ENCODE assay signal across 16 cellular contexts in the genomic region with DNA sequence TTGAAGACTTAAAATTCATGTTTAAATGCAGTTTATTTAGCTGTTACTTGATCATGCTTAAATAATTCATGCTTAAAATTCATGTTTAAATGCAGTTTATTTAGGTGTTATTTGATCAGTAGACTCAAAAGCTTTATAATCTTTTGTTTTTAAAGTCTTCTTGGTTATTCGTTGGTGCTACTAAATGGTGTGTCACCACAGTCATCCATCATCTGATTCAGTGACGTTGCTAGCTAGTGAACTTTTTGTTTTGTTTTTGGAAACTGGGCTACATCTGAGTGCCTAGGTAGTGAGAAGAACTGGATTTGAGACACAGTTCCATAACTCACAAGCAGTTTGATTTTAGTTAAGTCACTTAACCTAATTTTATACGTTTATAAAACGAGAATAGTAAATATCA. TPM values are rescaled to one million over a fixed set of nuclear protein-coding genes. Genes with fewer than 3 reads are reported as not detected.
DNase-seq lines count a peak whose midpoint lies in the region; ATAC-seq, FAIRE-seq and TF ChIP-seq lines count a peak whose summit lies in the region.
"Had no signal": no experiment of that assay in that cellular context is flagged by ENCODE, and none has a peak within 500 bp of the region (broad histone marks: within the 10 kb centered on the region; RNA-seq: fewer than 3 reads in every experiment).

No MANE protein-coding gene starts in this region.

- POLR2A ChIA-PET in IMR-90 (lab: Charles Lee; ENCODE audit: unreplicated experiment): no interaction called here
- POLR2A ChIA-PET in HepG2 (lab: Yijun Ruan, JAX): no interaction called here

- in situ Hi-C loops in ACHN (cut with HindIII; ENCODE audit: low pct_ligation_motif_present, low pct_unique_long_range_greater_than_20kb, low sequenced_read_pairs): no loop called here
- in situ Hi-C loops in IMR-90 (cut with MboI; ENCODE audit: low sequenced_read_pairs): no loop called here
- in situ Hi-C loops in HepG2 (cut with HindIII; ENCODE audit: extremely low pct_ligation_motif_present, low pct_unique_long_range_greater_than_20kb): no loop called here

- no peak overlapping the region for H3K4ac ChIP-seq in IMR-90 (ENCODE audit: low read depth, low read length)

- H3K79me2 ChIP-seq in HepG2 (ENCODE audit: insufficient read depth, low read length): peaks cover 100% of the 10 kb centered on the region

- CTCF ChIA-PET in IMR-90 (lab: Yijun Ruan, JAX): no interaction called here
- CTCF ChIA-PET in HepG2 (lab: Yijun Ruan, JAX; ENCODE audit: low intra/inter-chr PET ratio, low total read pairs): no interaction called here

- H2AK9ac ChIP-seq in IMR-90 (replicated peaks; ENCODE audit: low read depth, low read length, poor library complexity): no peak overlapping the region

- H3K36me3 ChIP-seq in IMR-90 (ENCODE audit: control insufficient read depth, insufficient read depth, low read length): peaks cover 2% of the 10 kb centered on the region; the same call in 1 of the 2 replicates
- H3K36me3 ChIP-seq in HepG2 (replicated peaks in 1 of 2; ENCODE audit: control insufficient read depth in 1 of 2, insufficient read depth in 2 of 2, low read length in 2 of 2): peaks cover 3 to 14% of the 10 kb centered on the region in 2 experiments; a peak in 3 of 5 replicates
- no peaks in the 10 kb centered on the region for H3K36me3 ChIP-seq in spleen

- H3K23ac ChIP-seq in IMR-90 (ENCODE audit: low read depth, low read length): no peak overlapping the region

- WGBS in IMR-90 (ENCODE audit: extremely low coverage in 2 of 2, insufficient read length in 1 of 2), 2 experiments: no CpG with 5 or more reads among the region's 4 CpGs
- 91% methylated on average over 4 of the region's 4 CpGs for WGBS in HepG2 (ENCODE audit: low lambda C conversion rate)
- WGBS in spleen, 5 donors: 49 to 57% (median 52%) methylated on average over 4 of the region's 4 CpGs

- H4K91ac ChIP-seq in IMR-90 (ENCODE audit: insufficient read depth, low read depth, low read length): no peak overlapping the region

- dilution Hi-C loops in IMR-90 (cut with HindIII; ENCODE audit: low sequenced_read_pairs, unreplicated experiment): no loop called here

- no peak overlapping the region for H3K18ac ChIP-seq in IMR-90 (ENCODE audit: low read depth, low read length)

- H2BK5ac ChIP-seq in IMR-90 (ENCODE audit: low read depth, low read length, poor library complexity, severe bottlenecking): no peak overlapping the region

- no peak overlapping the region for H4K5ac ChIP-seq in IMR-90 (ENCODE audit: low read depth, low read length)

- H3K4me3 Mint-ChIP-seq in chondrocyte (ENCODE audit: unreplicated experiment): no peak overlapping the region
- H3K4me3 Mint-ChIP-seq: GM23338 had no signal

- H3K14ac ChIP-seq in IMR-90 (replicated peaks; ENCODE audit: low read depth, low read length): no peak overlapping the region

- H2AFZ ChIP-seq in IMR-90 (replicated peaks; ENCODE audit: low read length, poor library complexity) (no peak overlapping the region), HepG2 (ENCODE audit: low read length) (no peak overlapping the region)
- H2AFZ ChIP-seq: GM23338 had no signal

- H3K9me3 ChIP-seq in IMR-90 (ENCODE audit: control insufficient read depth, insufficient read depth, low read length): no peaks in the 10 kb centered on the region
- no peaks in the 10 kb centered on the region for H3K9me3 ChIP-seq in HepG2 (ENCODE audit: low read length)
- H3K9me3 ChIP-seq in spleen: no peaks in the 10 kb centered on the region

- H3K27ac Mint-ChIP-seq in chondrocyte (ENCODE audit: unreplicated experiment): peak overlapping the region; percentile 77
- H3K27ac Mint-ChIP-seq: GM23338 had no signal

- no peak for TF ChIP-seq RAD21 in IMR-90 (IDR thresholded peaks at IDR 0.05; ENCODE audit: low read length)
- TF ChIP-seq RAD21 in HepG2 (CRISPR knock-in tag; IDR thresholded peaks at IDR 0.05): no peak

- H3K9me3 Mint-ChIP-seq in chondrocyte (ENCODE audit: low read depth): no peaks in the 10 kb centered on the region
- H3K9me3 Mint-ChIP-seq: GM23338 had no signal

- H4K8ac ChIP-seq in IMR-90 (ENCODE audit: low read depth in 2 of 2, low read length in 2 of 2): no peak overlapping the region

- TF ChIP-seq POLR2A in IMR-90 (IDR thresholded peaks at IDR 0.05; ENCODE audit: low read depth, low read length) (no peak), HepG2 (IDR thresholded peaks at IDR 0.05; ENCODE audit: insufficient read depth in 1 of 2, low read depth in 2 of 2, low read length in 2 of 2) (no peak), spleen (IDR thresholded peaks at IDR 0.05) (no peak)

- no peak overlapping the region for H3K9ac ChIP-seq in IMR-90 (ENCODE audit: low read depth, low read length)
- no peak overlapping the region for H3K9ac ChIP-seq in HepG2 (ENCODE audit: insufficient read depth, low read depth, low read length)

- no peak overlapping the region for H2AK5ac ChIP-seq in IMR-90 (ENCODE audit: low read depth, low read length)

- H2BK20ac ChIP-seq in IMR-90 (ENCODE audit: low read depth, low read length): no peak overlapping the region

- H3K4me3 ChIP-seq in IMR-90 (ENCODE audit: insufficient read depth, low read depth, low read length): no peak overlapping the region
- H3K4me3 ChIP-seq in HepG2 (replicated peaks in 1 of 3; ENCODE audit: insufficient read depth in 1 of 3, low read depth in 2 of 3, low read length in 3 of 3): no peak overlapping the region
- no peak overlapping the region for H3K4me3 ChIP-seq in spleen
- H3K4me3 ChIP-seq: GM23338 had no signal

- peaks cover 10 to 59% of the 10 kb centered on the region in 2 experiments for H3K79me1 ChIP-seq in IMR-90 (ENCODE audit: low read depth in 1 of 2, low read length in 2 of 2)

- H3K4me2 ChIP-seq in IMR-90 (ENCODE audit: low read depth, low read length): peak overlapping the region; percentile 3; the same call in 1 of the 2 replicates
- H3K4me2 ChIP-seq in HepG2 (ENCODE audit: low read depth, low read length): no peak overlapping the region
- H3K4me2 ChIP-seq: GM23338 had no signal

- H4K20me1 ChIP-seq in IMR-90 (ENCODE audit: insufficient read depth, low read length) (peaks cover 96% of the 10 kb centered on the region), HepG2 (ENCODE audit: insufficient read depth, low read length) (peaks cover 86% of the 10 kb centered on the region)

- H3K56ac ChIP-seq in IMR-90 (ENCODE audit: extremely low read depth, insufficient read depth, low read length): no peak overlapping the region

- TF ChIP-seq EP300 in HepG2 (IDR thresholded peaks at IDR 0.05; ENCODE audit: low read depth in 2 of 2, low read length in 2 of 2): no peak
- no peak for TF ChIP-seq EP300 in HepG2 (CRISPR knock-in tag; IDR thresholded peaks at IDR 0.05; ENCODE audit: borderline replicate concordance)

- no peak for FAIRE-seq in HepG2 (lab: Jason Lieb, UNC)

- BruUV-seq in IMR-90 (replicated peaks; lab: Mats Ljungman, UMichigan): no TSS peak
- BruUV-seq in HepG2 (replicated peaks; lab: Mats Ljungman, UMichigan): no TSS peak

- TF ChIP-seq CTCF in IMR-90 (conservative IDR thresholded peaks at IDR 0.05; ENCODE audit: low read depth, low read length): no peak
- no peak for TF ChIP-seq CTCF in chondrocyte (IDR thresholded peaks at IDR 0.05)
- TF ChIP-seq CTCF in HepG2 (CRISPR knock-in tag; IDR thresholded peaks at IDR 0.05): no peak
- no peak for TF ChIP-seq CTCF in spleen (IDR thresholded peaks at IDR 0.05 in 8 of 11, conservative IDR thresholded peaks at IDR 0.05 in 3 of 11)

- intact Hi-C loops in IMR-90 (cut with micrococcal nuclease) (no loop called here), HepG2 (cut with micrococcal nuclease; ENCODE audit: unreplicated experiment) (no loop called here), spleen (cut with DNase I; ENCODE audit: low total_unique reads) (no loop called here)

- H3K4me1 ChIP-seq in IMR-90 (ENCODE audit: control insufficient read depth, insufficient read depth, low read length) (peaks cover 1% of the 10 kb centered on the region; the same call in 1 of the 2 replicates), HepG2 (ENCODE audit: insufficient read depth, low read length) (peaks cover 14% of the 10 kb centered on the region), spleen (peaks cover 6 to 96% (median 63%) of the 10 kb centered on the region in 6 donors)

- H3K27ac ChIP-seq in IMR-90 (ENCODE audit: insufficient read depth, low read length) (no peak overlapping the region), HepG2 (ENCODE audit: extremely low read length, insufficient read depth, low read length) (no peak overlapping the region), spleen (no peak overlapping the region)

- H3K4me1 Mint-ChIP-seq in chondrocyte (ENCODE audit: low read depth): peaks cover 48% of the 10 kb centered on the region

- no peaks in the 10 kb centered on the region for H3K36me3 Mint-ChIP-seq in chondrocyte (ENCODE audit: low read depth)

- no peak overlapping the region for H2BK15ac ChIP-seq in IMR-90 (ENCODE audit: low read depth, low read length)

- H3K9me1 ChIP-seq in IMR-90 (ENCODE audit: insufficient read depth, low read length): peaks cover 8% of the 10 kb centered on the region; the same call in 1 of the 2 replicates

- peak; percentile 19 for DNase-seq in ACHN
- peak; percentile 73 for DNase-seq in IMR-90
- DNase-seq in chondrocyte (ENCODE audit: low spot score): no peak
- DNase-seq in HepG2 (ENCODE audit: low spot score): no peak
- no peak for DNase-seq in amniotic stem cell (lab: John Stamatoyannopoulos, UW)
- DNase-seq in activated effector memory CD4-positive, alpha-beta T cell treated with anti-CD3 and anti-CD28 coated beads, Interleukin-2, amount 50 U/mL, for 16 hours: no peak
- no peak for DNase-seq in spleen
- DNase-seq in T-helper 2 cell: no peak
- DNase-seq: activated naive CD4-positive, alpha-beta T cell; effector CD4-positive, alpha-beta T cell; GDM1; KBM-7; naive B cell; SHP77; stimulated activated naive CD4-positive, alpha-beta T cell had no signal

- ATAC-seq in IMR-90 (ENCODE audit: low read depth): peak; percentile 44; the same call in 1 of the 2 replicates
- ATAC-seq in HepG2: no peak
- ATAC-seq: GM23338 had no signal

- no peak overlapping the region for H2BK120ac ChIP-seq in IMR-90 (ENCODE audit: low read depth, low read length)

- no peaks in the 10 kb centered on the region for H3K27me3 Mint-ChIP-seq in chondrocyte (ENCODE audit: low read depth)
- H3K27me3 Mint-ChIP-seq: naive B cell had no signal

- H3K27me3 ChIP-seq in IMR-90 (ENCODE audit: control insufficient read depth, insufficient read depth, low read length) (no peaks in the 10 kb centered on the region), HepG2 (ENCODE audit: control insufficient read depth in 1 of 2, insufficient read depth in 2 of 2, low read length in 2 of 2) (no peaks in the 10 kb centered on the region), spleen (replicated peaks in 1 of 7) (no peaks in the 10 kb centered on the region)

RNA-seq across cellular contexts. Expression of a gene that starts 20.9 kb away (rescaled TPM):
- total RNA-seq in IMR-90 (2012; rRNA removed) (21.9 and 23.5 TPM in 2 replicates), chondrocyte (36.3 to 36.7 TPM (median 36.7 TPM) in 3 replicates), HepG2 (2016; rRNA removed; fragmentation: Illumina TruSeq; extraction: Trizol) (40.8 and 47.3 TPM in 2 replicates), spleen (10 to 100 TPM; 46.9 to 60.7 (median 55.3) TPM)
- polyA plus RNA-seq in IMR-90 (2012; rRNA removed) (13.6 and 16.1 TPM in 2 replicates), HepG2 (2011; rRNA removed) (15.3 and 15.9 TPM in 2 replicates), spleen (10 to 100 TPM; 10.5 to 13.1 (median 11.3) TPM)
- polyA plus RNA-seq in IMR-90 (2012; cell fraction: cytosol; rRNA removed): 4.1 and 6.9 TPM in 2 replicates
- polyA plus RNA-seq in IMR-90 (2012; cell fraction: nucleus; rRNA removed; ENCODE audit: low replicate concordance): 5.1 and 23.0 TPM in 2 replicates
- total RNA-seq in HepG2 (2016; cell fraction: cytosol; rRNA removed; fragmentation: Illumina TruSeq; extraction: Trizol; ENCODE audit: low read depth): 26.0 and 29.0 TPM in 2 replicates
- total RNA-seq in HepG2 (2016; cell fraction: insoluble cytoplasmic fraction; rRNA removed; fragmentation: Illumina TruSeq; extraction: Trizol): 40.5 and 41.2 TPM in 2 replicates
- 28.7 and 35.1 TPM in 2 replicates for total RNA-seq in HepG2 (2016; cell fraction: membrane; rRNA removed; fragmentation: Illumina TruSeq; extraction: Trizol)
- total RNA-seq in HepG2 (2016; cell fraction: nucleus; rRNA removed; fragmentation: Illumina TruSeq; extraction: Trizol): 50.1 and 57.5 TPM in 2 replicates
- polyA plus RNA-seq in HepG2 (2011; cell fraction: cytosol; rRNA removed): 8.6 and 12.5 TPM in 2 replicates
- polyA plus RNA-seq in HepG2 (2011; cell fraction: nucleus; rRNA removed): 18.2 and 21.0 TPM in 2 replicates
- polyA plus RNA-seq in HepG2 (2012): 18.5 and 22.9 TPM in 2 replicates
- polyA plus RNA-seq in HepG2 (2016; cell fraction: cytosol; fragmentation: Illumina TruSeq; extraction: Trizol; ENCODE audit: low read depth): 1.1 and 1.3 TPM in 2 replicates
- polyA plus RNA-seq in HepG2 (2016; cell fraction: insoluble cytoplasmic fraction; fragmentation: Illumina TruSeq; extraction: Trizol; ENCODE audit: low read depth): 29.6 and 35.5 TPM in 2 replicates
- 4.5 and 5.1 TPM in 2 replicates for polyA plus RNA-seq in HepG2 (2016; cell fraction: membrane; fragmentation: Illumina TruSeq; extraction: Trizol; ENCODE audit: low read depth)
- polyA plus RNA-seq in HepG2 (2016; cell fraction: nucleus; fragmentation: Illumina TruSeq; extraction: Trizol; ENCODE audit: insufficient read depth, low read depth): 46.1 and 46.5 TPM in 2 replicates
- polyA minus RNA-seq in HepG2 (2011; rRNA and poly(A)+ RNA removed; ENCODE audit: low replicate concordance): 13.0 and 26.4 TPM in 2 replicates
- 29.2 and 29.5 TPM in 2 replicates for polyA minus RNA-seq in HepG2 (2011; cell fraction: cytosol; rRNA and poly(A)+ RNA removed)
- 91.9 and 92.7 TPM in 2 replicates for polyA minus RNA-seq in HepG2 (2011; cell fraction: nucleus; rRNA and poly(A)+ RNA removed)

Comparison
In these comparisons a context has a peak if more than half of its experiments do, and no peak if none do; other contexts are left out.
1. DNase-seq: peak in ACHN (single experiment) and IMR-90 (single experiment); none in chondrocyte (single experiment), HepG2 (single experiment), amniotic stem cell (single experiment), activated effector memory CD4-positive, alpha-beta T cell treated with anti-CD3 and anti-CD28 coated beads, Interleukin-2, amount 50 U/mL, for 16 hours (single experiment), spleen (single experiment) and T-helper 2 cell (0 of 5).